Comparison of ENCODE assay signal across 25 cellular contexts in genomic region chr1:199449681-199450080, GRCh38.
"Had no signal": no experiment of that assay in that cellular context is flagged by ENCODE, and none has a peak within 500 bp of the region (broad histone marks: within the 10 kb centered on the region; RNA-seq: fewer than 3 reads in every experiment).

No MANE protein-coding gene starts in this region.

- H3K27me3 ChIP-seq: esophagus muscularis mucosa, pancreas, right lobe of liver, suprapubic skin, transverse colon, vagina had no signal

- H3K36me3 ChIP-seq: esophagus muscularis mucosa, pancreas, right lobe of liver, suprapubic skin, transverse colon, vagina had no signal

- H3K27ac ChIP-seq: coronary artery, esophagus muscularis mucosa, foreskin keratinocyte, suprapubic skin, transverse colon, vagina had no signal

- H3K4me3 ChIP-seq: coronary artery, esophagus muscularis mucosa, lung, mucosa of descending colon, suprapubic skin, transverse colon, vagina had no signal

- DNase-seq: dermis blood vessel endothelial cell; effector memory CD4-positive, alpha-beta T cell; foreskin keratinocyte; hypothalamus; mucosa of descending colon; naive B cell; nucleus accumbens; pancreas; right lobe of liver; small intestine; stimulated activated CD4-positive, alpha-beta T cell treated with anti-CD3 and anti-CD28 coated beads, Interleukin-12 subunit alpha, Interleukin-12 subunit beta, amount 100 ng/mL, for 4 hours; stimulated activated CD4-positive, alpha-beta T cell treated with anti-CD3 and anti-CD28 coated beads, Interleukin-1b, Interleukin-23, amount 100 ng/mL, for 48 hours; stimulated activated CD4-positive, alpha-beta T cell treated with anti-CD3 and anti-CD28 coated beads, Interleukin-4, amount 100 ng/mL, for 1 hour; stimulated activated CD8-positive, alpha-beta memory T cell treated with anti-CD3 and anti-CD28 coated beads, Interleukin-4, amount 100 ng/mL, for 48 hours; stimulated activated naive CD4-positive, alpha-beta T cell; stimulated activated naive CD8-positive, alpha-beta T cell treated with anti-CD3 and anti-CD28 coated beads, Interleukin-15, amount 100 ng/mL, for 72 hours; transverse colon had no signal

- H3K36me3 Mint-ChIP-seq: memory B cell, mesothelial cell of epicardium had no signal

- H3K4me1 ChIP-seq: esophagus muscularis mucosa, foreskin keratinocyte, suprapubic skin, transverse colon, vagina had no signal

- H3K4me3 Mint-ChIP-seq: memory B cell; mesothelial cell of epicardium; naive B cell; natural killer cell treated with Interleukin-12 subunit alpha and Interleukin-12 subunit beta and Interleukin-15 and Interleukin-18, amount 100 ng/mL, for 72 hours; stimulated activated naive CD8-positive, alpha-beta T cell treated with anti-CD3 and anti-CD28 coated beads, Interleukin-15, amount 100 ng/mL, for 72 hours had no signal

- H3K4me1 Mint-ChIP-seq: memory B cell; mesothelial cell of epicardium; naive B cell; stimulated activated naive CD8-positive, alpha-beta T cell treated with anti-CD3 and anti-CD28 coated beads, Interleukin-15, amount 100 ng/mL, for 72 hours had no signal

- H3K27ac Mint-ChIP-seq: memory B cell; mesothelial cell of epicardium; naive B cell; natural killer cell treated with Interleukin-12 subunit alpha and Interleukin-12 subunit beta and Interleukin-15 and Interleukin-18, amount 100 ng/mL, for 72 hours; stimulated activated naive CD8-positive, alpha-beta T cell treated with anti-CD3 and anti-CD28 coated beads, Interleukin-15, amount 100 ng/mL, for 72 hours had no signal

- ATAC-seq: foreskin keratinocyte; mucosa of descending colon; natural killer cell treated with Interleukin-12 subunit alpha and Interleukin-12 subunit beta and Interleukin-15 and Interleukin-18, amount 100 ng/mL, for 72 hours; stimulated activated naive CD8-positive, alpha-beta T cell treated with anti-CD3 and anti-CD28 coated beads, Interleukin-15, amount 100 ng/mL, for 72 hours had no signal

- H3K9me3 ChIP-seq: esophagus muscularis mucosa, mucosa of descending colon, pancreas, right lobe of liver, suprapubic skin, transverse colon, vagina had no signal
